In the genomic region with DNA sequence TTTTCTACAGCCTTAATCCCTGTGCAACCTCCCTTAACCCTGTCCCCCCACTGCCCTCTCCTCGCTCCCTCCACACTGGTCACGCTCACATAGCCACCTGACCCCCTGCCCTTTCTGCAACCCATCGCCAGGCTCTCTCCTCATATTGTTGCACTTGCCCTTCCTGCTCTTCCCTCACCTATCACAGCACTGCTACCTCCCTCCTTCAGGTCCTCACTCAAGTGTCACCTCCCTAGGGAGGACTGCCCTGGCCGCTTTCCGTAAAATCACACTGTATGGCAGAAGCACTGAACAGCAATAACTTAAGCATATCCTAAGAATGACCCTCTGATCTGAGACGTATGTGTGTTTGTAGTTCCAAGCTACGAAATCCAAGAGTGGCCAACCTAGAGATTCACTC, we compare ENCODE assay signal across 27 cellular contexts.
"Had no signal": no experiment of that assay in that cellular context is flagged by ENCODE, and none has a peak within 500 bp of the region (broad histone marks: within the 10 kb centered on the region; RNA-seq: fewer than 3 reads in every experiment).

No MANE protein-coding gene starts in this region.

- H3K4me3 Mint-ChIP-seq: naive thymus-derived CD8-positive, alpha-beta T cell; nephron; stimulated activated memory B cell treated with anti-CD40 and anti-IgM and Interleukin-4, amounts not matched to agents 10 μg/mL and 1 μg/mL and 100 μg/mL, for 72 hours had no signal

- H3K36me3 ChIP-seq: left lung, lower lobe of right lung, right atrium auricular region, right lobe of liver, stomach, thyroid gland, transverse colon, upper lobe of right lung, uterus had no signal

- DNase-seq: hippocampal formation; kidney; left colon; left lung; lower lobe of right lung; mammary epithelial cell; mesenchymal stem cell; naive thymus-derived CD8-positive, alpha-beta T cell; nucleus accumbens; psoas muscle; right lobe of liver; stimulated activated CD4-positive, alpha-beta T cell treated with anti-CD3 and anti-CD28 coated beads, Interleukin-1b, Interleukin-23, amount 100 ng/mL, for 48 hours; stimulated activated CD4-positive, alpha-beta T cell treated with anti-CD3 and anti-CD28 coated beads, Interleukin-2, amount 100 ng/mL, for 48 hours; stimulated activated CD4-positive, alpha-beta T cell treated with anti-CD3 and anti-CD28 coated beads, Interleukin-4, amount 100 ng/mL, for 4 hours; stimulated activated CD8-positive, alpha-beta memory T cell treated with anti-CD3 and anti-CD28 coated beads, Interleukin-4, amount 100 ng/mL, for 48 hours; stimulated activated naive CD4-positive, alpha-beta T cell treated with Interleukin-2 at 50 U/mL for 16 hours; stomach; testis; thyroid gland; transverse colon; upper lobe of right lung; uterus had no signal

- H3K4me1 Mint-ChIP-seq: stimulated activated memory B cell treated with anti-CD40 and anti-IgM and Interleukin-4, amounts not matched to agents 10 μg/mL and 1 μg/mL and 100 μg/mL, for 72 hours had no signal

- H3K4me3 ChIP-seq: left lung, lower lobe of right lung, psoas muscle, right atrium auricular region, right lobe of liver, smooth muscle cell, stomach, testis, thyroid gland, transverse colon, upper lobe of right lung, uterus had no signal

- H3K27me3 ChIP-seq: right atrium auricular region, right lobe of liver, stomach, testis, thyroid gland, transverse colon, upper lobe of right lung, uterus had no signal

- H3K4me1 ChIP-seq: left lung, lower lobe of right lung, parathyroid adenoma, psoas muscle, right lobe of liver, upper lobe of right lung, uterus had no signal

- H3K27ac Mint-ChIP-seq: nephron; stimulated activated memory B cell treated with anti-CD40 and anti-IgM and Interleukin-4, amounts not matched to agents 10 μg/mL and 1 μg/mL and 100 μg/mL, for 72 hours had no signal

- H3K27me3 Mint-ChIP-seq: naive thymus-derived CD8-positive, alpha-beta T cell; stimulated activated memory B cell treated with anti-CD40 and anti-IgM and Interleukin-4, amounts not matched to agents 10 μg/mL and 1 μg/mL and 100 μg/mL, for 72 hours had no signal

- ATAC-seq: left colon; left lung; lower lobe of right lung; naive thymus-derived CD8-positive, alpha-beta T cell; psoas muscle; right lobe of liver; stimulated activated memory B cell treated with anti-CD40 and anti-IgM and Interleukin-4, amounts not matched to agents 10 μg/mL and 1 μg/mL and 100 μg/mL, for 72 hours; upper lobe of right lung had no signal

- H3K27ac ChIP-seq: left lung, lower lobe of right lung, parathyroid adenoma, psoas muscle, right atrium auricular region, right lobe of liver, stomach, testis, thyroid gland, transverse colon, upper lobe of right lung, uterus had no signal

- H3K9me3 ChIP-seq: left lung, lower lobe of right lung, psoas muscle, right atrium auricular region, right lobe of liver, stomach, testis, thyroid gland, transverse colon, upper lobe of right lung, uterus had no signal

- H3K9me3 Mint-ChIP-seq: nephron had no signal

- H3K36me3 Mint-ChIP-seq: naive thymus-derived CD8-positive, alpha-beta T cell; stimulated activated memory B cell treated with anti-CD40 and anti-IgM and Interleukin-4, amounts not matched to agents 10 μg/mL and 1 μg/mL and 100 μg/mL, for 72 hours had no signal
